18 cellular contexts compared by ENCODE assay signal in the genomic region with DNA sequence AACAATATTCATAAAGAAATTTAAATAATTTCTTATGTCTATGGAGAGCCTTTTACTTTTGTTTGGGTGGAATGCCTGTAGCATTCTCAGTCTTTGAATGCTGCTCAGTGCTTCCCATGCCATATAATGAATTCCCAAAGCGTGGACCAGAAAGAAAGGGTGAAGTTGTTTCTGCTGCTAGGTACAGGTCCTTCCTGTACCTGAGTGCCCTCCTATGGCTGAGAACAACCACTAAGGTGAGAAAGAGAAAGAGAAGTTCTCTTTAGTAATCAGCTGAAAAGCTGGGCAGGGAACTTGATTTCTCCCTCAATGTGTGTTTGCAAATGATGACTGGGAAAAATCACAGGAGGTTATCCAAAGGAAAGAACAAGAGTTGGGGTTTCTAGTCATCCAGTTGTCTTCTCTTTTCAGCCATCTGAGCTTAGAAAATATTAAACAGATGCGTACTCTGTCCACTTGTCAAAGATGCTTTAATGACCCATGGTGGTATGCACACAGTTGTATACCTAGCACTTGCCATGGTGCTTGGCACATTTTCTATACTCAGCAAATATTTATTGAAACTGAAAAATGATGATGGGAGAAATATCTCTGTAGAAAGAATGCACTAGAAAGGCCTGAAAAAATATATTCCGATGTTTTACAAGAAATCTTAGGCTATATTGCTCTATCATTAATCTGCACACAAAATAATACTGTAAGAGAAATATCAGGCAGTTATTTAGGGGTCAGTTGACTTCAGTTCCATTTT.
DNase-seq lines count a peak whose midpoint lies in the region; ATAC-seq, FAIRE-seq and TF ChIP-seq lines count a peak whose summit lies in the region.
"Had no signal": no experiment of that assay in that cellular context is flagged by ENCODE, and none has a peak within 500 bp of the region (broad histone marks: within the 10 kb centered on the region; RNA-seq: fewer than 3 reads in every experiment).

No MANE protein-coding gene starts in this region.

- H3K79me1 ChIP-seq in H9 (ENCODE audit: insufficient read depth, low read depth, low read length, poor library complexity, severe bottlenecking), result no peaks in the 10 kb centered on the region

- H3K4ac ChIP-seq in H9 (ENCODE audit: low read depth, low read length), result no peak overlapping the region

- no TSS peak for BruUV-seq in HepG2 (replicated peaks; lab: Mats Ljungman, UMichigan)

- no peak for TF ChIP-seq CTCF in CD14-positive monocyte (IDR thresholded peaks at IDR 0.05)
- 0 out of 3 replicates have a peak, but pooled peaks have one; percentile 15 for TF ChIP-seq CTCF in H9 (conservative IDR thresholded peaks at IDR 0.05)
- no peak for TF ChIP-seq CTCF in HepG2 (CRISPR knock-in tag; IDR thresholded peaks at IDR 0.05)
- no peak for TF ChIP-seq CTCF in mucosa of descending colon (IDR thresholded peaks at IDR 0.05)
- no peak for TF ChIP-seq CTCF in Peyer's patch (IDR thresholded peaks at IDR 0.05)

- no peaks in the 10 kb centered on the region for H3K9me3 Mint-ChIP-seq in CD14-positive monocyte
- H3K9me3 Mint-ChIP-seq in H9, result no peaks in the 10 kb centered on the region
- no peaks in the 10 kb centered on the region for H3K9me3 Mint-ChIP-seq in dendritic cell treated with granulocyte-macrophage colony-stimulating factor and Interleukin-4, amounts not matched to agents 40 ng/mL and 50 ng/mL, for 4 days
- H3K9me3 Mint-ChIP-seq: CD4-positive, alpha-beta T cell had no signal

- H3K4me3 ChIP-seq in HepG2 (replicated peaks in 1 of 3; ENCODE audit: insufficient read depth in 1 of 3, low read depth in 2 of 3, low read length in 3 of 3) (no peak overlapping the region), mucosa of descending colon (no peak overlapping the region), Peyer's patch (no peak overlapping the region)
- H3K4me3 ChIP-seq: HAP-1 had no signal

- H3K27ac Mint-ChIP-seq in CD14-positive monocyte (peak overlapping the region; percentile 85 to 93 (median 91)), H9 (0 out of 7 replicates have a peak overlapping the region, but pooled peaks of 1 of the 3 experiments have one; percentile 70)
- H3K27ac Mint-ChIP-seq in dendritic cell treated with granulocyte-macrophage colony-stimulating factor and Interleukin-4, amounts not matched to agents 40 ng/mL and 50 ng/mL, for 4 days, result peak overlapping the region; percentile 63
- H3K27ac Mint-ChIP-seq: CD4-positive, alpha-beta T cell had no signal

- no peak overlapping the region for H2BK12ac ChIP-seq in H9 (ENCODE audit: insufficient read length, low read depth, low read length)

- H3K27me3 Mint-ChIP-seq in CD14-positive monocyte (ENCODE audit: low read depth in 3 of 3) (peaks cover 0 to 2% (median 1%) of the 10 kb centered on the region in 3 donors), H9 (ENCODE audit: low read depth) (no peaks in the 10 kb centered on the region)
- H3K27me3 Mint-ChIP-seq in dendritic cell treated with granulocyte-macrophage colony-stimulating factor and Interleukin-4, amounts not matched to agents 40 ng/mL and 50 ng/mL, for 4 days, result no peaks in the 10 kb centered on the region
- H3K27me3 Mint-ChIP-seq: CD4-positive, alpha-beta T cell had no signal

- H3K27ac ChIP-seq in H9 (ENCODE audit: insufficient read length, low read depth, low read length), result no peak overlapping the region
- H3K27ac ChIP-seq in HepG2 (ENCODE audit: extremely low read length, insufficient read depth, low read length), result no peak overlapping the region
- no peak overlapping the region for H3K27ac ChIP-seq in Peyer's patch
- H3K27ac ChIP-seq: RWPE1 had no signal

- peak overlapping the region; percentile 53 to 89 for H3K4me3 Mint-ChIP-seq in CD14-positive monocyte
- H3K4me3 Mint-ChIP-seq in H9, result no peak overlapping the region
- no peak overlapping the region for H3K4me3 Mint-ChIP-seq in dendritic cell treated with granulocyte-macrophage colony-stimulating factor and Interleukin-4, amounts not matched to agents 40 ng/mL and 50 ng/mL, for 4 days
- H3K4me3 Mint-ChIP-seq: CD4-positive, alpha-beta T cell had no signal

- no peaks in the 10 kb centered on the region for H3K36me3 Mint-ChIP-seq in CD14-positive monocyte
- H3K36me3 Mint-ChIP-seq in H9 (ENCODE audit: insufficient read depth in 1 of 3, low read depth in 3 of 3), result no peaks in the 10 kb centered on the region
- H3K36me3 Mint-ChIP-seq in dendritic cell treated with granulocyte-macrophage colony-stimulating factor and Interleukin-4, amounts not matched to agents 40 ng/mL and 50 ng/mL, for 4 days (ENCODE audit: low read depth), result no peaks in the 10 kb centered on the region

- CTCF ChIA-PET in HepG2 (lab: Yijun Ruan, JAX; ENCODE audit: low intra/inter-chr PET ratio, low total read pairs), result no interaction called here

- H3K36me3 ChIP-seq in HepG2 (replicated peaks in 1 of 2; ENCODE audit: control insufficient read depth in 1 of 2, insufficient read depth in 2 of 2, low read length in 2 of 2) (no peaks in the 10 kb centered on the region), mucosa of descending colon (ENCODE audit: low read depth) (no peaks in the 10 kb centered on the region), Peyer's patch (no peaks in the 10 kb centered on the region)
- H3K36me3 ChIP-seq: HAP-1 had no signal

- H3K79me2 ChIP-seq in H9 (ENCODE audit: insufficient read depth, low read length), result no peaks in the 10 kb centered on the region
- no peaks in the 10 kb centered on the region for H3K79me2 ChIP-seq in HepG2 (ENCODE audit: insufficient read depth, low read length)

- in situ Hi-C loops in HepG2 (cut with HindIII; ENCODE audit: extremely low pct_ligation_motif_present, low pct_unique_long_range_greater_than_20kb), result no loop called here

- no peak for FAIRE-seq in HepG2 (lab: Jason Lieb, UNC)

- POLR2A ChIA-PET in HepG2 (lab: Yijun Ruan, JAX), result no interaction called here

- no peak for TF ChIP-seq POLR2A in HepG2 (IDR thresholded peaks at IDR 0.05; ENCODE audit: insufficient read depth in 1 of 2, low read depth in 2 of 2, low read length in 2 of 2)
- no peak for TF ChIP-seq POLR2A in Peyer's patch (IDR thresholded peaks at IDR 0.05)

- no peaks in the 10 kb centered on the region for H3K23me2 ChIP-seq in H9 (ENCODE audit: insufficient read length, low read depth, low read length, poor library complexity, severe bottlenecking)

- TF ChIP-seq RAD21 in HepG2 (CRISPR knock-in tag; IDR thresholded peaks at IDR 0.05), result no peak

- peaks cover 5% of the 10 kb centered on the region; the same call in 1 of the 2 replicates for H3K4me1 ChIP-seq in H9 (ENCODE audit: insufficient read depth, low read length)
- H3K4me1 ChIP-seq in HepG2 (ENCODE audit: insufficient read depth, low read length), result peaks cover 10% of the 10 kb centered on the region
- H3K4me1 ChIP-seq in mucosa of descending colon (ENCODE audit: low read depth), result no peaks in the 10 kb centered on the region
- H3K4me1 ChIP-seq in Peyer's patch, result no peaks in the 10 kb centered on the region

- no peak overlapping the region for H3K56ac ChIP-seq in H9 (ENCODE audit: insufficient read length, low read depth, low read length)

- H2AFZ ChIP-seq in H9 (ENCODE audit: low read length), result no peak overlapping the region
- H2AFZ ChIP-seq in HepG2 (ENCODE audit: low read length), result no peak overlapping the region

- H4K20me1 ChIP-seq in H9 (ENCODE audit: control insufficient read depth, insufficient read depth, insufficient read length) (no peaks in the 10 kb centered on the region), HepG2 (ENCODE audit: insufficient read depth, low read length) (no peaks in the 10 kb centered on the region)

- no peak for DNase-seq in CD14-positive monocyte (ENCODE audit: low spot score)
- no peak for DNase-seq in H9
- DNase-seq in HepG2 (ENCODE audit: low spot score), result no peak
- no peak for DNase-seq in mucosa of descending colon
- DNase-seq in Peyer's patch, result no peak
- DNase-seq: CD4-positive, alpha-beta T cell; EL; KG1; NCI-H1092; NCI-H1694; NCI-H345; NCI-H526; SW 1271 had no signal

- H3K4me1 Mint-ChIP-seq in CD14-positive monocyte (peaks cover 36% of the 10 kb centered on the region), H9 (peaks cover 50 to 56% of the 10 kb centered on the region in 2 experiments)
- peaks cover 33% of the 10 kb centered on the region for H3K4me1 Mint-ChIP-seq in dendritic cell treated with granulocyte-macrophage colony-stimulating factor and Interleukin-4, amounts not matched to agents 40 ng/mL and 50 ng/mL, for 4 days (ENCODE audit: low read depth)

- no peak overlapping the region for H4K5ac ChIP-seq in H9 (ENCODE audit: insufficient read length, low read depth, low read length)

- no peak overlapping the region for H3K4me2 ChIP-seq in H9 (ENCODE audit: insufficient read depth, insufficient read length, low read length)
- no peak overlapping the region for H3K4me2 ChIP-seq in HepG2 (ENCODE audit: low read depth, low read length)

- WGBS in H9 (ENCODE audit: extremely low coverage, insufficient read length, low lambda C conversion rate), result no CpG with 5 or more reads among the region's 3 CpGs
- WGBS in HepG2 (ENCODE audit: low lambda C conversion rate), result 85% methylated on average over 3 of the region's 3 CpGs

- no peak overlapping the region for H3K14ac ChIP-seq in H9 (ENCODE audit: insufficient read depth, low read length)

- H3K9me3 ChIP-seq in H9 (ENCODE audit: control insufficient read depth, low read depth, low read length) (no peaks in the 10 kb centered on the region), HepG2 (ENCODE audit: low read length) (no peaks in the 10 kb centered on the region), mucosa of descending colon (no peaks in the 10 kb centered on the region), Peyer's patch (no peaks in the 10 kb centered on the region)
- H3K9me3 ChIP-seq: HAP-1 had no signal

- H3K27me3 ChIP-seq in H9 (ENCODE audit: insufficient read depth, low read length) (no peaks in the 10 kb centered on the region), HepG2 (ENCODE audit: control insufficient read depth in 1 of 2, insufficient read depth in 2 of 2, low read length in 2 of 2) (no peaks in the 10 kb centered on the region), Peyer's patch (no peaks in the 10 kb centered on the region)

- H3K9ac ChIP-seq in H9 (ENCODE audit: extremely low read depth, insufficient read length, low read length) (no peak overlapping the region), HepG2 (ENCODE audit: insufficient read depth, low read depth, low read length) (no peak overlapping the region)

- H2BK20ac ChIP-seq in H9 (ENCODE audit: low read depth, low read length, poor library complexity, severe bottlenecking), result no peak overlapping the region

- H3K18ac ChIP-seq in H9 (ENCODE audit: insufficient read length, low read depth, low read length), result no peak overlapping the region

- H2BK120ac ChIP-seq in H9 (ENCODE audit: low read depth, low read length, poor library complexity, severe bottlenecking), result no peak overlapping the region

- no peak for ATAC-seq in HepG2
- ATAC-seq in mucosa of descending colon, result no peak
- ATAC-seq in HG03520 (IDR thresholded peaks at IDR 0.05; ENCODE audit: unreplicated experiment), result no peak
- no peak for ATAC-seq in GM18861 (IDR thresholded peaks at IDR 0.05; ENCODE audit: unreplicated experiment)

- H3T11ph ChIP-seq in H9 (ENCODE audit: low read length), result no peak overlapping the region

- H4K8ac ChIP-seq in H9 (replicated peaks; ENCODE audit: insufficient read length, low read depth, low read length), result no peak overlapping the region

- H2BK5ac ChIP-seq in H9 (ENCODE audit: insufficient read length, low read length), result no peak overlapping the region

- H2AK5ac ChIP-seq in H9 (ENCODE audit: insufficient read length, low read length), result no peak overlapping the region

- H2BK15ac ChIP-seq in H9 (ENCODE audit: low read depth, low read length), result no peak overlapping the region

- no peak overlapping the region for H4K91ac ChIP-seq in H9 (ENCODE audit: insufficient read length, low read depth, low read length)

- no peak for TF ChIP-seq EP300 in HepG2 (IDR thresholded peaks at IDR 0.05; ENCODE audit: low read depth in 2 of 2, low read length in 2 of 2)
- no peak for TF ChIP-seq EP300 in HepG2 (CRISPR knock-in tag; IDR thresholded peaks at IDR 0.05; ENCODE audit: borderline replicate concordance)

- H3K23ac ChIP-seq in H9 (ENCODE audit: insufficient read length, low read depth, low read length), result no peak overlapping the region

- intact Hi-C loops in CD14-positive monocyte (cut with micrococcal nuclease) (no loop called here), HepG2 (cut with micrococcal nuclease; ENCODE audit: unreplicated experiment) (no loop called here), mucosa of descending colon (cut with DNase I, micrococcal nuclease) (no loop called here)
- intact Hi-C loops in dendritic cell treated with granulocyte-macrophage colony-stimulating factor and Interleukin-4, amounts not matched to agents 40 ng/mL and 50 ng/mL, for 4 days (cut with micrococcal nuclease), result no loop called here

Comparison
In these comparisons a context has a peak if more than half of its experiments do, and no peak if none do; other contexts are left out.
1. H3K4me3 Mint-ChIP-seq: peak in CD14-positive monocyte (2 of 2); none in H9 (0 of 2) and dendritic cell treated with granulocyte-macrophage colony-stimulating factor and Interleukin-4, amounts not matched to agents 40 ng/mL and 50 ng/mL, for 4 days (single experiment).